In the genomic region with DNA sequence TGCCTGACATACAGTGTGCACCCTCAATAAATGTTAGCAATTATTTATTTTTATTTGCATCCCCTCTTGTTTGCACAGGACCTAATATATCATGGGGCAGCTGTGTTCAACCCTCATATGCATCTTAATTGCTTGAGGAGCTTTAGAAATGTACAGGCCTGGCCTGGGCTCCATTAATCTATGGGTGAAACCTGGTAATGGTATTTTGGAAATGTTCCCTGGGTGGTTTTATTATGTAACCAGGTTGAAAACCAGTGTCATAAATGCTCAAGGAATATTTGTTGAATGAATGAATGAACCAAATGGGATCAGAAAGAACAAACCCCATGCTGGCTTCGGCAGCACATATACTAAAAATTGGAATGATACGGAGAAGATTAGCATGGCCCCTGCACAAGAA, we compare ENCODE assay signal across 1 cellular context.
A peak's percentile ranks its signal among the peaks of the same experiment; 100 is the strongest.
TF ChIP-seq lines count a peak whose summit lies in the region.

No MANE protein-coding gene starts in this region.

TF ChIP-seq in K562, 482 proteins besides CTCF, POLR2A, EP300 and RAD21:
- TF ChIP-seq ZNF24 (IDR thresholded peaks at IDR 0.05): 0 out of 2 replicates have a peak, but pooled peaks have one; percentile 20
- TF ChIP-seq ASH1L (IDR thresholded peaks at IDR 0.05; ENCODE audit: borderline replicate concordance, low read depth, partially characterized antibody): no peak
- 0 out of 2 replicates have a peak, but pooled peaks have one; percentile 18 for TF ChIP-seq ZNF583 (CRISPR knock-in tag; IDR thresholded peaks at IDR 0.05)
- no peak for TF ChIP-seq ARID1B (IDR thresholded peaks at IDR 0.05)
- peak; percentile 60; the same call in 1 of the 2 replicates for TF ChIP-seq ZNF311 (CRISPR knock-in tag; IDR thresholded peaks at IDR 0.05)
- no peak for TF ChIP-seq FOXP1 (CRISPR knock-in tag; IDR thresholded peaks at IDR 0.05)
- TF ChIP-seq SAFB2 (IDR thresholded peaks at IDR 0.05; ENCODE audit: borderline replicate concordance, low read depth, low read length, severe bottlenecking): no peak
- TF ChIP-seq ZFX (CRISPR knock-in tag; IDR thresholded peaks at IDR 0.05): no peak
- TF ChIP-seq CHD4 (IDR thresholded peaks at IDR 0.05; ENCODE audit: insufficient read depth, insufficient replicate concordance, low read depth, low read length, poor library complexity, severe bottlenecking): peak; percentile 17
